In the genomic region with DNA sequence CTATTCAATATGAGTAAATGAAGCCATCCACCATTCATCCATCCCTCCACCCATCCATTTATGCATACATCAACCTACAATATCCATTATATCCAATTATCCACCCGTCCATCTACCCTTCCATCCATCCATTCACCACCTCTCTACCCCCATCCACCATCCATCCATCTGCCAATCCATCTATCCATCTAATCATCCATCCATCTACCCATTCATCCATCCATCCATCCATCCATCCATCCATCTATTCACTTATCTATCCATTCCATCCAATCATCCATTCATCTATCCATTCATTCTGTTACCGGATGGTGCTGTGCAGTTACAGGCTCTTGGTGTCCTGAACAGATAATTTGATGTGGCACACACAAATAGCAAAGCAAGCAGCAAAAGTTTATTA, we compare ENCODE assay signal across 3 cellular contexts.
TF ChIP-seq lines count a peak whose summit lies in the region.

No MANE protein-coding gene starts in this region.

TF ChIP-seq in HepG2, 621 proteins besides CTCF, POLR2A, EP300 and RAD21:
- no peak for TF ChIP-seq ZBTB20 (CRISPR knock-in tag; IDR thresholded peaks at IDR 0.05; ENCODE audit: borderline replicate concordance, low read depth)
- peak; percentile 31 for TF ChIP-seq HNRNPK (IDR thresholded peaks at IDR 0.05; ENCODE audit: low read depth, low read length, poor library complexity, severe bottlenecking)

TF ChIP-seq in HEK293, 187 proteins besides CTCF, POLR2A, EP300 and RAD21:
- no peak for TF ChIP-seq REPIN1 (tag by site-specific recombination; IDR thresholded peaks at IDR 0.05; ENCODE audit: low read depth)
- TF ChIP-seq, protein P1, sequence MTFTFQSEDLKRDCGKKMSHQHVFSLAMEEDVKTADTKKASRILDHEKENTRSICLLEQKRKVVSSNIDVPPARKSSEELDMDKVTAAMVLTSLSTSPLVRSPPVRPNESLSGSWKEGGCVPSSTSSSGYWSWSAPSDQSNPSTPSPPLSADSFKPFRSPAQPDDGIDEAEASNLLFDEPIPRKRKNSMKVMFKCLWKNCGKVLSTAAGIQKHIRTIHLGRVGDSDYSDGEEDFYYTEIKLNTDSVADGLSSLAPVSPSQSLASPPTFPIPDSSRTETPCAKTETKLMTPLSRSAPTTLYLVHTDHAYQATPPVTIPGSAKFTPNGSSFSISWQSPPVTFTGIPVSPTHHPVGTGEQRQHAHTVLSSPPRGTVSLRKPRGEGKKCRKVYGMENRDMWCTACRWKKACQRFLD (tag by site-specific recombination; IDR thresholded peaks at IDR 0.05): no peak
- peak; percentile 88 for TF ChIP-seq ZBTB17 (tag by site-specific recombination; IDR thresholded peaks at IDR 0.05)
- no peak for TF ChIP-seq ZNF133 (tag by site-specific recombination; IDR thresholded peaks at IDR 0.05)
- no peak for TF ChIP-seq KLF8 (tag by site-specific recombination; IDR thresholded peaks at IDR 0.05)
- TF ChIP-seq ZNF366 (tag by site-specific recombination; conservative IDR thresholded peaks at IDR 0.05): peak; percentile 84
TF ChIP-seq in HEK293: peak in this region for 2.

TF ChIP-seq in IMR-90, 13 proteins besides CTCF, POLR2A, EP300 and RAD21:
- TF ChIP-seq SMC3 (IDR thresholded peaks at IDR 0.05; ENCODE audit: low read depth, low read length): no peak
- no peak for TF ChIP-seq FOS (IDR thresholded peaks at IDR 0.05; ENCODE audit: low read depth, low read length)
- no peak for TF ChIP-seq NFE2L2 (IDR thresholded peaks at IDR 0.05; ENCODE audit: low read depth, low read length)
- no peak for TF ChIP-seq RCOR1 (IDR thresholded peaks at IDR 0.05; ENCODE audit: insufficient replicate concordance, low read length)
- TF ChIP-seq BHLHE40 (IDR thresholded peaks at IDR 0.05; ENCODE audit: low read depth, low read length): no peak
- TF ChIP-seq CEBPB (IDR thresholded peaks at IDR 0.05; ENCODE audit: low read depth, low read length): no peak
